ENCODE assay signal across 2 cellular contexts in the genomic region with DNA sequence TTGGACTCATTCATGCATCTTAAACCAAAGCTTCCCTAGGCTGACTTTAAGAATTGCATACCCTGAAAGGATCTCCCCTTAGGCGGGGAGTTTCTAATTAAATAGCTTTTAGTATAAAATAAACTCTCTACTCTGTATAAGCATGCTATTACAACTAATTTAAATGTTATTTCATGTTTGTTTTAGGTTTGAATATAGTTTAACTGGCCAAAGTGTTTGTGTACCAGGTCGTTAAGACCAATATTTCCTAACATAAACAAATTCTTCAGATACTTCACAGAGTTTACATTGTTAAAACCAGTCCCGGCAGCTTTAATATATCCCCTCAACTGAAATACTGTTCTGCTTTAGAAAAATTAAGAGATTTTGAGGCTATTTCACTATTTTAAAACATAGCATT.
TF ChIP-seq lines count a peak whose summit lies in the region.

No MANE protein-coding gene starts in this region.

TF ChIP-seq in IMR-90, 13 proteins besides CTCF, POLR2A, EP300 and RAD21 (continued from another document):
- no peak for TF ChIP-seq BHLHE40 (IDR thresholded peaks at IDR 0.05; ENCODE audit: low read depth, low read length)
- no peak for TF ChIP-seq SMC3 (IDR thresholded peaks at IDR 0.05; ENCODE audit: low read depth, low read length)
- TF ChIP-seq MAFK (IDR thresholded peaks at IDR 0.05; ENCODE audit: low read depth, low read length) = no peak
- TF ChIP-seq RCOR1 (IDR thresholded peaks at IDR 0.05; ENCODE audit: insufficient replicate concordance, low read length) = no peak
- TF ChIP-seq CHD1 (IDR thresholded peaks at IDR 0.05; ENCODE audit: low read depth, low read length) = no peak
- TF ChIP-seq FOS (IDR thresholded peaks at IDR 0.05; ENCODE audit: low read depth, low read length) = no peak
- no peak for TF ChIP-seq CEBPB (IDR thresholded peaks at IDR 0.05; ENCODE audit: low read depth, low read length)
- TF ChIP-seq, protein P1, sequence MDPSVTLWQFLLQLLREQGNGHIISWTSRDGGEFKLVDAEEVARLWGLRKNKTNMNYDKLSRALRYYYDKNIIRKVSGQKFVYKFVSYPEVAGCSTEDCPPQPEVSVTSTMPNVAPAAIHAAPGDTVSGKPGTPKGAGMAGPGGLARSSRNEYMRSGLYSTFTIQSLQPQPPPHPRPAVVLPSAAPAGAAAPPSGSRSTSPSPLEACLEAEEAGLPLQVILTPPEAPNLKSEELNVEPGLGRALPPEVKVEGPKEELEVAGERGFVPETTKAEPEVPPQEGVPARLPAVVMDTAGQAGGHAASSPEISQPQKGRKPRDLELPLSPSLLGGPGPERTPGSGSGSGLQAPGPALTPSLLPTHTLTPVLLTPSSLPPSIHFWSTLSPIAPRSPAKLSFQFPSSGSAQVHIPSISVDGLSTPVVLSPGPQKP (IDR thresholded peaks at IDR 0.05; ENCODE audit: borderline replicate concordance, low read depth, low read length) = no peak
TF ChIP-seq in IMR-90: peak in this region for 0.

TF ChIP-seq in SK-N-SH treated with all-trans-retinoic acid at 6 μM for 48 hours, 23 proteins besides CTCF, POLR2A, EP300 and RAD21 (continued from another document):
- TF ChIP-seq, protein P2, sequence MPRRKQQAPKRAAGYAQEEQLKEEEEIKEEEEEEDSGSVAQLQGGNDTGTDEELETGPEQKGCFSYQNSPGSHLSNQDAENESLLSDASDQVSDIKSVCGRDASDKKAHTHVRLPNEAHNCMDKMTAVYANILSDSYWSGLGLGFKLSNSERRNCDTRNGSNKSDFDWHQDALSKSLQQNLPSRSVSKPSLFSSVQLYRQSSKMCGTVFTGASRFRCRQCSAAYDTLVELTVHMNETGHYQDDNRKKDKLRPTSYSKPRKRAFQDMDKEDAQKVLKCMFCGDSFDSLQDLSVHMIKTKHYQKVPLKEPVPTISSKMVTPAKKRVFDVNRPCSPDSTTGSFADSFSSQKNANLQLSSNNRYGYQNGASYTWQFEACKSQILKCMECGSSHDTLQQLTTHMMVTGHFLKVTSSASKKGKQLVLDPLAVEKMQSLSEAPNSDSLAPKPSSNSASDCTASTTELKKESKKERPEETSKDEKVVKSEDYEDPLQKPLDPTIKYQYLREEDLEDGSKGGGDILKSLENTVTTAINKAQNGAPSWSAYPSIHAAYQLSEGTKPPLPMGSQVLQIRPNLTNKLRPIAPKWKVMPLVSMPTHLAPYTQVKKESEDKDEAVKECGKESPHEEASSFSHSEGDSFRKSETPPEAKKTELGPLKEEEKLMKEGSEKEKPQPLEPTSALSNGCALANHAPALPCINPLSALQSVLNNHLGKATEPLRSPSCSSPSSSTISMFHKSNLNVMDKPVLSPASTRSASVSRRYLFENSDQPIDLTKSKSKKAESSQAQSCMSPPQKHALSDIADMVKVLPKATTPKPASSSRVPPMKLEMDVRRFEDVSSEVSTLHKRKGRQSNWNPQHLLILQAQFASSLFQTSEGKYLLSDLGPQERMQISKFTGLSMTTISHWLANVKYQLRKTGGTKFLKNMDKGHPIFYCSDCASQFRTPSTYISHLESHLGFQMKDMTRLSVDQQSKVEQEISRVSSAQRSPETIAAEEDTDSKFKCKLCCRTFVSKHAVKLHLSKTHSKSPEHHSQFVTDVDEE (CRISPR knock-in tag; IDR thresholded peaks at IDR 0.05) = no peak
- TF ChIP-seq ESRRG (CRISPR knock-in tag; IDR thresholded peaks at IDR 0.05) = no peak
- TF ChIP-seq, protein P3, sequence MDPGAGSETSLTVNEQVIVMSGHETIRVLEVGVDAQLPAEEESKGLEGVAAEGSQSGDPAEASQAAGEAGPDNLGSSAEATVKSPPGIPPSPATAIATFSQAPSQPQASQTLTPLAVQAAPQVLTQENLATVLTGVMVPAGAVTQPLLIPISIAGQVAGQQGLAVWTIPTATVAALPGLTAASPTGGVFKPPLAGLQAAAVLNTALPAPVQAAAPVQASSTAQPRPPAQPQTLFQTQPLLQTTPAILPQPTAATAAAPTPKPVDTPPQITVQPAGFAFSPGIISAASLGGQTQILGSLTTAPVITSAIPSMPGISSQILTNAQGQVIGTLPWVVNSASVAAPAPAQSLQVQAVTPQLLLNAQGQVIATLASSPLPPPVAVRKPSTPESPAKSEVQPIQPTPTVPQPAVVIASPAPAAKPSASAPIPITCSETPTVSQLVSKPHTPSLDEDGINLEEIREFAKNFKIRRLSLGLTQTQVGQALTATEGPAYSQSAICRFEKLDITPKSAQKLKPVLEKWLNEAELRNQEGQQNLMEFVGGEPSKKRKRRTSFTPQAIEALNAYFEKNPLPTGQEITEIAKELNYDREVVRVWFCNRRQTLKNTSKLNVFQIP (CRISPR knock-in tag; IDR thresholded peaks at IDR 0.05; ENCODE audit: borderline replicate concordance, low read depth) = no peak
- TF ChIP-seq ARNTL (CRISPR knock-in tag; IDR thresholded peaks at IDR 0.05; ENCODE audit: borderline replicate concordance, low read depth) = no peak
- TF ChIP-seq ISL1 (CRISPR knock-in tag; IDR thresholded peaks at IDR 0.05) = no peak
- no peak for TF ChIP-seq RARB (CRISPR knock-in tag; IDR thresholded peaks at IDR 0.05)
- TF ChIP-seq BACH2 (CRISPR knock-in tag; IDR thresholded peaks at IDR 0.05; ENCODE audit: borderline replicate concordance) = no peak
- no peak for TF ChIP-seq ZFP30 (CRISPR knock-in tag; IDR thresholded peaks at IDR 0.05)
- TF ChIP-seq, protein P4, sequence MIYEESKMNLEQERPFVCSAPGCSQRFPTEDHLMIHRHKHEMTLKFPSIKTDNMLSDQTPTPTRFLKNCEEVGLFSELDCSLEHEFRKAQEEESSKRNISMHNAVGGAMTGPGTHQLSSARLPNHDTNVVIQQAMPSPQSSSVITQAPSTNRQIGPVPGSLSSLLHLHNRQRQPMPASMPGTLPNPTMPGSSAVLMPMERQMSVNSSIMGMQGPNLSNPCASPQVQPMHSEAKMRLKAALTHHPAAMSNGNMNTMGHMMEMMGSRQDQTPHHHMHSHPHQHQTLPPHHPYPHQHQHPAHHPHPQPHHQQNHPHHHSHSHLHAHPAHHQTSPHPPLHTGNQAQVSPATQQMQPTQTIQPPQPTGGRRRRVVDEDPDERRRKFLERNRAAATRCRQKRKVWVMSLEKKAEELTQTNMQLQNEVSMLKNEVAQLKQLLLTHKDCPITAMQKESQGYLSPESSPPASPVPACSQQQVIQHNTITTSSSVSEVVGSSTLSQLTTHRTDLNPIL (CRISPR knock-in tag; IDR thresholded peaks at IDR 0.05; ENCODE audit: low read depth) = no peak
- TF ChIP-seq ZFP3 (CRISPR knock-in tag; IDR thresholded peaks at IDR 0.05) = no peak
- TF ChIP-seq CSDC2 (CRISPR knock-in tag; IDR thresholded peaks at IDR 0.05) = no peak
- TF ChIP-seq SNAI2 (CRISPR knock-in tag; IDR thresholded peaks at IDR 0.05) = no peak
- TF ChIP-seq ZNF565 (CRISPR knock-in tag; conservative IDR thresholded peaks at IDR 0.05; ENCODE audit: low read depth) = no peak
